In genomic region chr1:202189012-202189790, GRCh38 we compare ENCODE assay signal across 8 cellular contexts. TPM values are rescaled to one million over a fixed set of nuclear protein-coding genes. Genes with fewer than 3 reads are reported as not detected.
DNase-seq lines count a peak whose midpoint lies in the region; ATAC-seq and TF ChIP-seq lines count a peak whose summit lies in the region.

No MANE protein-coding gene starts in this region.

- TF ChIP-seq CTCF in activated B cell treated with CpG ODN at 0.5 μM for 24 hours (IDR thresholded peaks at IDR 0.05) (peak; percentile 31), breast epithelium (IDR thresholded peaks at IDR 0.05) (peak in 2 of 3 donors; percentile 59)

- peaks cover 36% of the 10 kb centered on the region for H3K27me3 Mint-ChIP-seq in activated B cell treated with CpG ODN at 0.5 μM for 24 hours

- POLR2A ChIA-PET in activated B cell treated with CpG ODN at 0.5 μM for 24 hours (lab: Charles Lee): no interaction called here

- H3K9me3 Mint-ChIP-seq in activated B cell treated with CpG ODN at 0.5 μM for 24 hours: no peaks in the 10 kb centered on the region

- TF ChIP-seq POLR2A in breast epithelium (IDR thresholded peaks at IDR 0.05): no peak

- H3K27ac Mint-ChIP-seq in activated B cell treated with CpG ODN at 0.5 μM for 24 hours: no peak overlapping the region

- H3K4me1 ChIP-seq in breast epithelium: peaks cover 0 to 4% of the 10 kb centered on the region in 2 donors

- H3K4me1 Mint-ChIP-seq in activated B cell treated with CpG ODN at 0.5 μM for 24 hours: peaks cover 11% of the 10 kb centered on the region

- DNase-seq in NCI-H524 (lab: John Stamatoyannopoulos, UW): peak; percentile 54 to 79
- no peak for DNase-seq in NCI-H524 treated with DMSO at 0.1 percent for 48 hours (lab: John Stamatoyannopoulos, UW)
- DNase-seq in NCI-H1105 treated with DMSO at 0.1 percent for 48 hours (lab: John Stamatoyannopoulos, UW): peak; percentile 39
- peak; percentile 74 for DNase-seq in activated B cell treated with CpG ODN at 0.5 μM for 24 hours
- DNase-seq in breast epithelium (ENCODE audit: low spot score in 2 of 2): peak; percentile 58 to 77
- DNase-seq in kidney tubule cell (ENCODE audit: low spot score): peak; percentile 64
- DNase-seq in stimulated activated CD4-positive, alpha-beta T cell treated with anti-CD3 and anti-CD28 coated beads, Interleukin-4, amount 100 ng/mL, for 24 hours: peak; percentile 83

- no peak overlapping the region for H3K27ac ChIP-seq in breast epithelium

- H3K36me3 Mint-ChIP-seq in activated B cell treated with CpG ODN at 0.5 μM for 24 hours (ENCODE audit: low read depth): no peaks in the 10 kb centered on the region

- H3K4me3 ChIP-seq in breast epithelium: no peak overlapping the region

- intact Hi-C loops in activated B cell treated with CpG ODN at 0.5 μM for 24 hours (cut with micrococcal nuclease) (loop anchor here (1.0 kb wide), 2 partner anchors 126 to 530 kb away; no protein-coding TSS in a partner anchor), breast epithelium (cut with DNase I; ENCODE audit: low total_unique reads) (loop anchor here (5.0 to 10.0 kb wide), 2 partner anchors 118 to 1264 kb away; no protein-coding TSS in a partner anchor)

- ATAC-seq in activated B cell treated with CpG ODN at 0.5 μM for 24 hours (ENCODE audit: low read depth) (peak; percentile 69), HG02840 (IDR thresholded peaks at IDR 0.05; ENCODE audit: low FRiP score, unreplicated experiment) (no peak)

- H3K4me3 Mint-ChIP-seq in activated B cell treated with CpG ODN at 0.5 μM for 24 hours: no peak overlapping the region

- no peaks in the 10 kb centered on the region for H3K9me3 ChIP-seq in breast epithelium

- CTCF ChIA-PET in activated B cell treated with CpG ODN at 0.5 μM for 24 hours (lab: Charles Lee): interaction anchor here (0.8 to 3.9 kb wide), 11 partner anchors 9 to 536 kb away, joined by 3 to 18 read pairs (median 4); partner anchors contain the start of gene PTPN7

- H3K27me3 ChIP-seq in breast epithelium: no peaks in the 10 kb centered on the region

- no peaks in the 10 kb centered on the region for H3K36me3 ChIP-seq in breast epithelium

RNA-seq across cellular contexts. Expression of gene LGR6, which starts 4.4 kb away (rescaled TPM):
- not detected in 2 replicates for total RNA-seq in activated B cell treated with CpG ODN at 0.5 μM for 24 hours
- 10 to 100 TPM in 1 of 3 donors, 1 to 10 TPM in 1, not detected in 1; 2.6 to 11.3 TPM for total RNA-seq in breast epithelium

RNA-seq across cellular contexts. Expression of gene PTPN7, which starts 28.8 kb away (rescaled TPM):
- total RNA-seq in activated B cell treated with CpG ODN at 0.5 μM for 24 hours: 29.4 and 31.0 TPM in 2 replicates
- total RNA-seq in breast epithelium: 1 to 10 TPM; 1.4 to 4.2 (median 2.9) TPM

RNA-seq across cellular contexts. Expression of gene ARL8A, which starts 44.7 kb away (rescaled TPM):
- 56.3 and 58.0 TPM in 2 replicates for total RNA-seq in activated B cell treated with CpG ODN at 0.5 μM for 24 hours
- 10 to 100 TPM; 29.9 to 41.1 (median 34.7) TPM for total RNA-seq in breast epithelium
